Comparison of ENCODE assay signal across 17 cellular contexts in the genomic region with DNA sequence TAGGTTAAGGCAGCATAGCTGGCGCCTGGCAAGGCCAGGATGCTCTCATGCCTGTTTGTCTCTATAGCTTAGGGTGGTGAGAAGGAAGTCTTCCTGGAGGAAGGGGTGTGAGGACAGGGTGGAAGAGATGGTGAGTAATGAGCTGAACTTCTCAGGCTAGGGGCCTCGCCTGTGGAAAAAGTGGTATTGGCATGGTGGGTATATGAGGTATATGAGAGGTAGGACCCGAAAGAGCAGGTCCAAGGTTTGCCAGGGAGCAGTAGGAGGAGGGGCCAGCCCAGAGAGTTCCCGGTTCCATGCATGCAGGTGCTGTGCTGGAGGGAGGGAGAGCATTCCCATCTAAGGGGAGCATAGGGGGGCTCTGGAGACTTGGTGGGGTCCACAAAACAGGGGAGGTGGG. TPM values are rescaled to one million over a fixed set of nuclear protein-coding genes. Genes with fewer than 3 reads are reported as not detected.
DNase-seq lines count a peak whose midpoint lies in the region; ATAC-seq and TF ChIP-seq lines count a peak whose summit lies in the region.
"Had no signal": no experiment of that assay in that cellular context is flagged by ENCODE, and none has a peak within 500 bp of the region (broad histone marks: within the 10 kb centered on the region; RNA-seq: fewer than 3 reads in every experiment).

No MANE protein-coding gene starts in this region.

- H2BK5ac ChIP-seq in H9 (ENCODE audit: insufficient read length, low read length) = no peak overlapping the region

- H2BK120ac ChIP-seq in H9 (ENCODE audit: low read depth, low read length, poor library complexity, severe bottlenecking) = no peak overlapping the region

- H3K23ac ChIP-seq in H9 (ENCODE audit: insufficient read length, low read depth, low read length) = no peak overlapping the region

- DNase-seq in H9 (no peak), NT2/D1 (ENCODE audit: low read depth, low spot score) (no peak), posterior cingulate gyrus (no peak), CD14-positive monocyte (ENCODE audit: low spot score) (no peak), endodermal cell (no peak)
- DNase-seq in effector memory CD4-positive, alpha-beta T cell = no peak
- DNase-seq in stimulated activated effector memory CD8-positive, alpha-beta T cell treated with anti-CD3 and anti-CD28 coated beads, Interleukin-12 subunit alpha, Interleukin-12 subunit beta, amount 100 ng/mL, for 72 hours (ENCODE audit: low spot score in 2 of 2) = no peak

- no peak overlapping the region for H2BK20ac ChIP-seq in H9 (ENCODE audit: low read depth, low read length, poor library complexity, severe bottlenecking)

- H3K79me2 ChIP-seq in H9 (ENCODE audit: insufficient read depth, low read length) = no peaks in the 10 kb centered on the region

- no peak overlapping the region for H3K18ac ChIP-seq in H9 (ENCODE audit: insufficient read length, low read depth, low read length)

- no peak overlapping the region for H2AK5ac ChIP-seq in H9 (ENCODE audit: insufficient read length, low read length)

- intact Hi-C loops in posterior cingulate gyrus (cut with DNase I) (no loop called here), CD14-positive monocyte (cut with micrococcal nuclease) (loop anchor here in 1 of 2 donors (5.0 kb wide), 1 partner anchor 598 kb away; the partner anchor contains the start of gene SLC4A8)

- no peak overlapping the region for H4K5ac ChIP-seq in H9 (ENCODE audit: insufficient read length, low read depth, low read length)

- peaks cover 16% of the 10 kb centered on the region for H3K36me3 ChIP-seq in NT2/D1 (ENCODE audit: insufficient read depth, insufficient read length, low read length)
- H3K36me3 ChIP-seq in effector memory CD4-positive, alpha-beta T cell (ENCODE audit: control insufficient read depth, insufficient read depth, low read length) = peaks cover 11% of the 10 kb centered on the region
- no peaks in the 10 kb centered on the region for H3K36me3 ChIP-seq in endodermal cell (ENCODE audit: control insufficient read depth, insufficient read depth, low read length)
- H3K36me3 ChIP-seq: adrenal gland, ovary, thoracic aorta had no signal

- no peak overlapping the region for H3K4ac ChIP-seq in H9 (ENCODE audit: low read depth, low read length)

- H3T11ph ChIP-seq in H9 (ENCODE audit: low read length) = no peak overlapping the region

- peaks cover 13% of the 10 kb centered on the region for H3K23me2 ChIP-seq in H9 (ENCODE audit: insufficient read length, low read depth, low read length, poor library complexity, severe bottlenecking)

- H3K9me3 ChIP-seq in H9 (ENCODE audit: control insufficient read depth, low read depth, low read length) (no peaks in the 10 kb centered on the region), NT2/D1 (ENCODE audit: insufficient read depth, low read length) (no peaks in the 10 kb centered on the region), endodermal cell (ENCODE audit: control insufficient read depth, low read length) (no peaks in the 10 kb centered on the region)
- no peaks in the 10 kb centered on the region for H3K9me3 ChIP-seq in effector memory CD4-positive, alpha-beta T cell (ENCODE audit: control insufficient read depth, low read length)
- H3K9me3 ChIP-seq: adrenal gland, ovary, thoracic aorta had no signal

- H3K4me1 Mint-ChIP-seq in H9 (peaks cover 24 to 36% of the 10 kb centered on the region in 2 experiments), CD14-positive monocyte (peaks cover 35% of the 10 kb centered on the region), endodermal cell (peaks cover 15% of the 10 kb centered on the region)
- peaks cover 37% of the 10 kb centered on the region for H3K4me1 Mint-ChIP-seq in stimulated activated effector memory CD8-positive, alpha-beta T cell treated with anti-CD3 and anti-CD28 coated beads, Interleukin-12 subunit alpha, Interleukin-12 subunit beta, amount 100 ng/mL, for 72 hours

- H3K4me2 ChIP-seq in H9 (ENCODE audit: insufficient read depth, insufficient read length, low read length) = peak overlapping the region; percentile 30

- H2AFZ ChIP-seq in H9 (ENCODE audit: low read length) = no peak overlapping the region

- no peaks in the 10 kb centered on the region for H3K79me1 ChIP-seq in H9 (ENCODE audit: insufficient read depth, low read depth, low read length, poor library complexity, severe bottlenecking)

- H3K14ac ChIP-seq in H9 (ENCODE audit: insufficient read depth, low read length) = no peak overlapping the region

- H4K91ac ChIP-seq in H9 (ENCODE audit: insufficient read length, low read depth, low read length) = no peak overlapping the region

- H3K27ac ChIP-seq in H9 (ENCODE audit: insufficient read length, low read depth, low read length) = no peak overlapping the region
- H3K27ac ChIP-seq in effector memory CD4-positive, alpha-beta T cell (ENCODE audit: insufficient read depth, low read length, poor library complexity, severe bottlenecking) = peak overlapping the region; percentile 5
- H3K27ac ChIP-seq in endodermal cell (ENCODE audit: low read depth, low read length) = no peak overlapping the region
- H3K27ac ChIP-seq: adrenal gland, ovary, thoracic aorta, VCaP had no signal

- no peak overlapping the region for H3K27ac Mint-ChIP-seq in H9
- H3K27ac Mint-ChIP-seq in stimulated activated effector memory CD8-positive, alpha-beta T cell treated with anti-CD3 and anti-CD28 coated beads, Interleukin-12 subunit alpha, Interleukin-12 subunit beta, amount 100 ng/mL, for 72 hours = peak overlapping the region; percentile 26
- peak overlapping the region in 1 of 7 donors; percentile 82 for H3K27ac Mint-ChIP-seq in CD14-positive monocyte
- H3K27ac Mint-ChIP-seq in endodermal cell = no peak overlapping the region
- H3K27ac Mint-ChIP-seq: activated CD4-positive, alpha-beta memory T cell treated with anti-CD3 and anti-CD28 coated beads, Interleukin-2, amount 10 ng/mL, durations not matched to agents 7 days and 5 days had no signal

- H3K4me3 ChIP-seq in NT2/D1 (ENCODE audit: insufficient read length, low read depth) (no peak overlapping the region), endodermal cell (ENCODE audit: low read length) (no peak overlapping the region)
- no peak overlapping the region for H3K4me3 ChIP-seq in effector memory CD4-positive, alpha-beta T cell (ENCODE audit: insufficient read depth, low read depth, low read length, poor library complexity, severe bottlenecking)
- H3K4me3 ChIP-seq: adrenal gland, K562, ovary, thoracic aorta had no signal

- no peaks in the 10 kb centered on the region for H4K20me1 ChIP-seq in H9 (ENCODE audit: control insufficient read depth, insufficient read depth, insufficient read length)

- H3K9me3 Mint-ChIP-seq in H9 (no peaks in the 10 kb centered on the region; a peak in 1 of 5 replicates), CD14-positive monocyte (peaks cover 0 to 4% (median 0%) of the 10 kb centered on the region in 7 donors), endodermal cell (no peaks in the 10 kb centered on the region)
- H3K9me3 Mint-ChIP-seq in stimulated activated effector memory CD8-positive, alpha-beta T cell treated with anti-CD3 and anti-CD28 coated beads, Interleukin-12 subunit alpha, Interleukin-12 subunit beta, amount 100 ng/mL, for 72 hours = no peaks in the 10 kb centered on the region
- H3K9me3 Mint-ChIP-seq: activated CD4-positive, alpha-beta memory T cell treated with anti-CD3 and anti-CD28 coated beads, Interleukin-2, amount 10 ng/mL, durations not matched to agents 7 days and 5 days; effector memory CD8-positive, alpha-beta T cell had no signal

- peaks cover 92% of the 10 kb centered on the region for H3K27me3 Mint-ChIP-seq in H9 (ENCODE audit: low read depth)
- peaks cover 12 to 40% (median 23%) of the 10 kb centered on the region in 3 donors for H3K27me3 Mint-ChIP-seq in CD14-positive monocyte (ENCODE audit: low read depth in 3 of 3)
- peaks cover 85% of the 10 kb centered on the region for H3K27me3 Mint-ChIP-seq in endodermal cell (ENCODE audit: insufficient read depth)
- H3K27me3 Mint-ChIP-seq: effector memory CD8-positive, alpha-beta T cell had no signal

- no peak overlapping the region for H3K56ac ChIP-seq in H9 (ENCODE audit: insufficient read length, low read depth, low read length)

- H3K4me1 ChIP-seq in H9 (ENCODE audit: insufficient read depth, low read length) (peaks cover 5% of the 10 kb centered on the region), NT2/D1 (ENCODE audit: insufficient read depth, insufficient read length) (peaks cover 14% of the 10 kb centered on the region), endodermal cell (ENCODE audit: control insufficient read depth, insufficient read depth, low read length) (no peaks in the 10 kb centered on the region)
- H3K4me1 ChIP-seq in effector memory CD4-positive, alpha-beta T cell (ENCODE audit: control insufficient read depth, insufficient read depth, low read length, poor library complexity, severe bottlenecking) = peaks cover 30% of the 10 kb centered on the region

- TF ChIP-seq CTCF in H9 (conservative IDR thresholded peaks at IDR 0.05) (no peak), CD14-positive monocyte (IDR thresholded peaks at IDR 0.05) (no peak), endodermal cell (conservative IDR thresholded peaks at IDR 0.05) (no peak)

- ATAC-seq in stimulated activated effector memory CD8-positive, alpha-beta T cell treated with anti-CD3 and anti-CD28 coated beads, Interleukin-12 subunit alpha, Interleukin-12 subunit beta, amount 100 ng/mL, for 72 hours = no peak

- no CpG with 5 or more reads among the region's 4 CpGs for WGBS in H9 (ENCODE audit: extremely low coverage, insufficient read length, low lambda C conversion rate)
- 67 to 76% methylated on average over 2 to 4 of the region's 4 CpGs for WGBS in endodermal cell (ENCODE audit: insufficient coverage in 1 of 2, insufficient read length in 1 of 2), 2 experiments

- peak overlapping the region; percentile 8 to 49; a peak in 2 of 5 replicates for H3K4me3 Mint-ChIP-seq in H9
- H3K4me3 Mint-ChIP-seq in stimulated activated effector memory CD8-positive, alpha-beta T cell treated with anti-CD3 and anti-CD28 coated beads, Interleukin-12 subunit alpha, Interleukin-12 subunit beta, amount 100 ng/mL, for 72 hours = no peak overlapping the region
- peak overlapping the region in 1 of 2 donors; percentile 64 for H3K4me3 Mint-ChIP-seq in CD14-positive monocyte
- H3K4me3 Mint-ChIP-seq in endodermal cell = no peak overlapping the region
- H3K4me3 Mint-ChIP-seq: activated CD4-positive, alpha-beta memory T cell treated with anti-CD3 and anti-CD28 coated beads, Interleukin-2, amount 10 ng/mL, durations not matched to agents 7 days and 5 days; effector memory CD8-positive, alpha-beta T cell had no signal

- H2BK12ac ChIP-seq in H9 (ENCODE audit: insufficient read length, low read depth, low read length) = no peak overlapping the region

- no peaks in the 10 kb centered on the region for H3K36me3 Mint-ChIP-seq in H9 (ENCODE audit: insufficient read depth in 1 of 3, low read depth in 3 of 3)
- peaks cover 17% of the 10 kb centered on the region for H3K36me3 Mint-ChIP-seq in stimulated activated effector memory CD8-positive, alpha-beta T cell treated with anti-CD3 and anti-CD28 coated beads, Interleukin-12 subunit alpha, Interleukin-12 subunit beta, amount 100 ng/mL, for 72 hours
- peaks cover 0 to 2% of the 10 kb centered on the region in 2 donors for H3K36me3 Mint-ChIP-seq in CD14-positive monocyte
- no peaks in the 10 kb centered on the region for H3K36me3 Mint-ChIP-seq in endodermal cell (ENCODE audit: low read depth)

- no peak overlapping the region for H3K9ac ChIP-seq in H9 (ENCODE audit: extremely low read depth, insufficient read length, low read length)
- peak overlapping the region; percentile 6 for H3K9ac ChIP-seq in NT2/D1 (ENCODE audit: insufficient read length, low read depth)
- no peak overlapping the region for H3K9ac ChIP-seq in endodermal cell (ENCODE audit: extremely low read depth, low read length, poor library complexity, severe bottlenecking)

- H4K8ac ChIP-seq in H9 (replicated peaks; ENCODE audit: insufficient read length, low read depth, low read length) = no peak overlapping the region

- H3K27me3 ChIP-seq in H9 (ENCODE audit: insufficient read depth, low read length) (peaks cover 5% of the 10 kb centered on the region; the same call in 1 of the 2 replicates), NT2/D1 (ENCODE audit: insufficient read depth, insufficient read length) (peaks cover 28% of the 10 kb centered on the region), endodermal cell (ENCODE audit: control insufficient read depth, insufficient read depth, low read length, poor library complexity, severe bottlenecking) (peaks cover 44% of the 10 kb centered on the region)
- H3K27me3 ChIP-seq in effector memory CD4-positive, alpha-beta T cell (replicated peaks; ENCODE audit: control insufficient read depth, insufficient read depth, low read length, poor library complexity, severe bottlenecking) = no peaks in the 10 kb centered on the region
- H3K27me3 ChIP-seq: ovary had no signal

- no peak overlapping the region for H2BK15ac ChIP-seq in H9 (ENCODE audit: low read depth, low read length)

RNA-seq across cellular contexts. Expression of gene TAMALIN, which starts 13.4 kb away (rescaled TPM):
- total RNA-seq in H9 (2021) (1.1 and 1.2 TPM in 2 replicates), endodermal cell (1 to 10 TPM; 4.4 to 9.1 TPM)
- polyA plus RNA-seq in CD14-positive monocyte = 1 to 10 TPM in 1 of 2 donors, under 1 TPM in 1; 0.63 to 1.6 TPM
- polyA plus RNA-seq in endodermal cell (2013, experiment 1 of 2) = 16.3 TPM
- polyA plus RNA-seq in endodermal cell (2013, experiment 2 of 2) = 13.2 TPM

RNA-seq across cellular contexts. Expression of gene NR4A1, which starts 31.1 kb away (rescaled TPM):
- 25.8 and 27.3 TPM in 2 replicates for total RNA-seq in H9 (2021)
- polyA plus RNA-seq in CD14-positive monocyte = 10 to 100 TPM; 10.1 to 41.4 TPM
- total RNA-seq in endodermal cell = 10 to 100 TPM; 17.7 to 18.4 TPM
- polyA plus RNA-seq in endodermal cell (2013, experiment 1 of 2) = 21.3 TPM
- polyA plus RNA-seq in endodermal cell (2013, experiment 2 of 2) = 17.6 TPM

RNA-seq across cellular contexts. Expression of gene ATG101, which starts 49.7 kb away (rescaled TPM):
- total RNA-seq in H9 (2021) (58.3 and 61.1 TPM in 2 replicates), endodermal cell (10 to 100 TPM; 32.1 TPM)
- polyA plus RNA-seq in CD14-positive monocyte = 10 to 100 TPM; 20.5 to 26.4 TPM
- 22.8 TPM for polyA plus RNA-seq in endodermal cell (2013, experiment 1 of 2)
- polyA plus RNA-seq in endodermal cell (2013, experiment 2 of 2) = 18.9 TPM

RNA-seq across cellular contexts. Expression of gene SMIM41, which starts 59.4 kb away (rescaled TPM):
- total RNA-seq in H9 (2021) (not detected in 2 replicates), endodermal cell (not detected)
- not detected for polyA plus RNA-seq in CD14-positive monocyte
- polyA plus RNA-seq in endodermal cell (2013, experiment 1 of 2) = not detected
- not detected for polyA plus RNA-seq in endodermal cell (2013, experiment 2 of 2)
- total RNA-seq: activated CD4-positive, alpha-beta memory T cell treated with anti-CD3 and anti-CD28 coated beads, Interleukin-2, amount 10 ng/mL, durations not matched to agents 7 days and 5 days; K562; RPMI7951; skeletal muscle tissue had no signal
- polyA plus RNA-seq: BJ, K562 had no signal

Comparison
In these comparisons a context has a peak if more than half of its experiments do, and no peak if none do; other contexts are left out.
1. H3K4me3 Mint-ChIP-seq: peak in H9 (2 of 2); none in stimulated activated effector memory CD8-positive, alpha-beta T cell treated with anti-CD3 and anti-CD28 coated beads, Interleukin-12 subunit alpha, Interleukin-12 subunit beta, amount 100 ng/mL, for 72 hours (single experiment) and endodermal cell (single experiment).